12 cellular contexts compared by ENCODE assay signal in genomic region chrX:9467181-9467580, GRCh38. TPM values are rescaled to one million over a fixed set of nuclear protein-coding genes. Genes with fewer than 3 reads are reported as not detected.
DNase-seq lines count a peak whose midpoint lies in the region; ATAC-seq and TF ChIP-seq lines count a peak whose summit lies in the region.
"Had no signal": no experiment of that assay in that cellular context is flagged by ENCODE, and none has a peak within 500 bp of the region (broad histone marks: within the 10 kb centered on the region; RNA-seq: fewer than 3 reads in every experiment).

No MANE protein-coding gene starts in this region.

- DNase-seq in CD4-positive, alpha-beta T cell: no peak
- DNase-seq in chondrocyte (ENCODE audit: low spot score) (no peak), neural crest cell (ENCODE audit: low read depth, low spot score) (no peak), posterior vena cava (ENCODE audit: low spot score) (no peak)
- DNase-seq: lower lobe of right lung; NCI-H1930; stimulated activated naive CD8-positive, alpha-beta T cell treated with anti-CD3 and anti-CD28 coated beads, Interleukin-15, amount 100 ng/mL, for 72 hours; WERI-Rb-1 had no signal

- H2AFZ ChIP-seq in KMS-11 (ENCODE audit: low read depth): no peak overlapping the region

- H3K9me3 ChIP-seq in CD4-positive, alpha-beta T cell (ENCODE audit: control insufficient read depth, low read length): no peaks in the 10 kb centered on the region
- H3K9me3 ChIP-seq: lower lobe of right lung had no signal

- peaks cover 69% of the 10 kb centered on the region for H3K79me2 ChIP-seq in KMS-11 (ENCODE audit: insufficient read depth, low read depth)

- H3K9me3 Mint-ChIP-seq in CD4-positive, alpha-beta T cell: no peaks in the 10 kb centered on the region
- peaks cover 8% of the 10 kb centered on the region for H3K9me3 Mint-ChIP-seq in chondrocyte (ENCODE audit: low read depth)
- H3K9me3 Mint-ChIP-seq in neural crest cell: no peaks in the 10 kb centered on the region
- H3K9me3 Mint-ChIP-seq: stimulated activated naive CD8-positive, alpha-beta T cell treated with anti-CD3 and anti-CD28 coated beads, Interleukin-15, amount 100 ng/mL, for 72 hours had no signal

- intact Hi-C loops in CD4-positive, alpha-beta T cell (cut with DNase I, micrococcal nuclease): loop anchor here (2.0 to 10.0 kb wide), 3 partner anchors 300 to 492 kb away; no protein-coding TSS in a partner anchor
- intact Hi-C loops in posterior vena cava (cut with DNase I): no loop called here

- peaks cover 41% of the 10 kb centered on the region for H3K36me3 Mint-ChIP-seq in CD4-positive, alpha-beta T cell (ENCODE audit: low read depth)
- no peaks in the 10 kb centered on the region for H3K36me3 Mint-ChIP-seq in chondrocyte (ENCODE audit: low read depth)
- H3K36me3 Mint-ChIP-seq in neural crest cell (ENCODE audit: low read depth): peaks cover 2% of the 10 kb centered on the region

- no peak for ATAC-seq in CD4-positive, alpha-beta T cell (ENCODE audit: poor library complexity)
- ATAC-seq in HG03196 (IDR thresholded peaks at IDR 0.05; ENCODE audit: unreplicated experiment): no peak
- no peak for ATAC-seq in GM19452 (IDR thresholded peaks at IDR 0.05; ENCODE audit: unreplicated experiment)
- no peak for ATAC-seq in GM19463 (IDR thresholded peaks at IDR 0.05; ENCODE audit: unreplicated experiment)
- ATAC-seq: lower lobe of right lung; stimulated activated naive CD8-positive, alpha-beta T cell treated with anti-CD3 and anti-CD28 coated beads, Interleukin-15, amount 100 ng/mL, for 72 hours had no signal

- peak overlapping the region; percentile 89 for H3K4me2 ChIP-seq in KMS-11

- H3K4me1 ChIP-seq in KMS-11 (ENCODE audit: low read depth, poor library complexity, severe bottlenecking): peaks cover 24% of the 10 kb centered on the region

- no peaks in the 10 kb centered on the region for H4K20me1 ChIP-seq in KMS-11 (ENCODE audit: insufficient read depth)

- no peak for TF ChIP-seq CTCF in CD4-positive, alpha-beta T cell (IDR thresholded peaks at IDR 0.05)
- no peak for TF ChIP-seq CTCF in KMS-11 (conservative IDR thresholded peaks at IDR 0.05; ENCODE audit: low read depth, low read length)
- no peak for TF ChIP-seq CTCF in chondrocyte (IDR thresholded peaks at IDR 0.05)
- TF ChIP-seq CTCF in neural crest cell (conservative IDR thresholded peaks at IDR 0.05): no peak

- H3K27me3 Mint-ChIP-seq in CD4-positive, alpha-beta T cell: peaks cover 4% of the 10 kb centered on the region
- no peaks in the 10 kb centered on the region for H3K27me3 Mint-ChIP-seq in chondrocyte (ENCODE audit: low read depth)
- peaks cover 4% of the 10 kb centered on the region for H3K27me3 Mint-ChIP-seq in neural crest cell (ENCODE audit: low read depth)
- H3K27me3 Mint-ChIP-seq: stimulated activated naive CD8-positive, alpha-beta T cell treated with anti-CD3 and anti-CD28 coated beads, Interleukin-15, amount 100 ng/mL, for 72 hours had no signal

- peak overlapping the region; percentile 78; the same call in 1 of the 2 replicates for H3K9ac ChIP-seq in KMS-11

- H3K36me3 ChIP-seq in KMS-11 (ENCODE audit: insufficient read depth): no peaks in the 10 kb centered on the region
- H3K36me3 ChIP-seq: lower lobe of right lung, WERI-Rb-1 had no signal

- peak overlapping the region; percentile 88 for H3K4me3 Mint-ChIP-seq in CD4-positive, alpha-beta T cell
- H3K4me3 Mint-ChIP-seq in chondrocyte (ENCODE audit: unreplicated experiment) (peak overlapping the region; percentile 65), neural crest cell (peak overlapping the region; percentile 87)

- POLR2A ChIA-PET in CD4-positive, alpha-beta T cell (lab: Charles Lee): no interaction called here

- peak overlapping the region; percentile 20 for H3K27ac Mint-ChIP-seq in CD4-positive, alpha-beta T cell
- H3K27ac Mint-ChIP-seq in chondrocyte (ENCODE audit: unreplicated experiment): peak overlapping the region; percentile 17
- no peak overlapping the region for H3K27ac Mint-ChIP-seq in neural crest cell (ENCODE audit: unreplicated experiment)

- H3K27ac ChIP-seq in CD4-positive, alpha-beta T cell (ENCODE audit: low read depth, low read length): no peak overlapping the region
- H3K27ac ChIP-seq in KMS-11: no peak overlapping the region
- H3K27ac ChIP-seq: lower lobe of right lung, WERI-Rb-1 had no signal

- H3K4me3 ChIP-seq in KMS-11 (IDR thresholded peaks at IDR 0.05; ENCODE audit: insufficient read depth, low read depth, low read length): no peak overlapping the region

- CTCF ChIA-PET in CD4-positive, alpha-beta T cell (lab: Charles Lee): no interaction called here

- H3K4me1 Mint-ChIP-seq in CD4-positive, alpha-beta T cell (ENCODE audit: low read depth): peaks cover 36% of the 10 kb centered on the region
- H3K4me1 Mint-ChIP-seq in chondrocyte (ENCODE audit: low read depth) (peaks cover 51% of the 10 kb centered on the region), neural crest cell (peaks cover 45% of the 10 kb centered on the region)

- no peaks in the 10 kb centered on the region for H3K27me3 ChIP-seq in CD4-positive, alpha-beta T cell (ENCODE audit: control insufficient read depth, insufficient read depth, low read length)
- no peaks in the 10 kb centered on the region for H3K27me3 ChIP-seq in KMS-11 (ENCODE audit: insufficient read depth, low read depth)

RNA-seq across cellular contexts. Expression of gene TBL1X, which starts 2.3 kb away (rescaled TPM):
- total RNA-seq in CD4-positive, alpha-beta T cell: 10 to 100 TPM; 17.4 to 19.2 TPM
- 14.5 to 24.6 TPM (median 21.4 TPM) in 3 replicates for total RNA-seq in chondrocyte
- 32.5 and 32.9 TPM in 2 replicates for total RNA-seq in neural crest cell
- total RNA-seq in posterior vena cava: 10 to 100 TPM; 25.5 to 49.3 TPM

Comparison
In these comparisons a context has a peak if more than half of its experiments do, and no peak if none do; other contexts are left out.
1. intact Hi-C loops: an anchor here in CD4-positive, alpha-beta T cell (2.0 to 10.0 kb wide); none called in posterior vena cava.